Comparison of ENCODE assay signal across 1 cellular context in genomic region chr13:35389535-35389934, GRCh38.
TF ChIP-seq lines count a peak whose summit lies in the region.

No MANE protein-coding gene starts in this region.

TF ChIP-seq in SK-N-SH, 30 proteins besides CTCF, POLR2A, EP300 and RAD21 (continued from another document):
- TF ChIP-seq REST (IDR thresholded peaks at IDR 0.05; ENCODE audit: low read depth, low read length): no peak
- TF ChIP-seq JUND (IDR thresholded peaks at IDR 0.05): no peak
- TF ChIP-seq RXRA (IDR thresholded peaks at IDR 0.05; ENCODE audit: borderline replicate concordance, low read depth): no peak
- TF ChIP-seq USF1 (IDR thresholded peaks at IDR 0.05; ENCODE audit: borderline replicate concordance, low read depth): no peak
- no peak; the same call in 1 of the 2 replicates for TF ChIP-seq TEAD4 (IDR thresholded peaks at IDR 0.05; ENCODE audit: borderline replicate concordance, insufficient read depth)
- no peak for TF ChIP-seq ZBTB33 (IDR thresholded peaks at IDR 0.05; ENCODE audit: borderline replicate concordance, low read depth)
- no peak for TF ChIP-seq MAX (IDR thresholded peaks at IDR 0.05; ENCODE audit: low read depth)
- TF ChIP-seq GABPA (IDR thresholded peaks at IDR 0.05; ENCODE audit: low read depth): no peak
TF ChIP-seq in SK-N-SH: peak in this region for 5.
